In the genomic region with DNA sequence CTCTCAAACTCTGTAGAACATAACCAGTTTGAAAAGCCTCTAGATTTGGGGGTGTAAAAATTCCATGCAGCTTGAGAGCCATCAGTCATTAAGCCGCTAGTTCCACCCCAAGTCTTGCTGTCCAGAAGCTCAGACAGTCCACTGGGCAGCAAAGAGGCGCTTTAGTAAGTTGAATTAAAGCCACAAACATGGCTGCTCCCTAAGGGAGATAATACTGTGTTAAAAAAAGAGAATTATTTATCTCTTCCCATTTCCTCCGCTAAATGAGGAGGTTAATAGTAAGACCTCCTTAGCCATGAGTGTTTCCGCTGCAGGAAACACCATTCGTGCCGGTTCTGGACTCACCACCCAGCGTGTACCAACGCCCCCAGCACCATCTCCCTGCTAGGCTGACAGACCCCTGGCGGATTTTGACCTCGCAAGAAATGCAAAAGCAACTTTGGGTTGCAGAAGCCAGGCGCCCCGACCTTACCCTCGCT, we compare ENCODE assay signal across 8 cellular contexts. TPM values are rescaled to one million over a fixed set of nuclear protein-coding genes. Genes with fewer than 3 reads are reported as not detected.
DNase-seq lines count a peak whose midpoint lies in the region; ATAC-seq and TF ChIP-seq lines count a peak whose summit lies in the region.

No MANE protein-coding gene starts in this region.

- no peak for DNase-seq in activated naive CD4-positive, alpha-beta T cell treated with anti-CD3 and anti-CD28 coated beads, Interleukin-2, amount 10 ng/mL, durations not matched to agents 7 days and 5 days
- DNase-seq in activated naive CD4-positive, alpha-beta T cell treated with Interleukin-2 at 50 U/mL for 16 hours = no peak
- peak; percentile 39 for DNase-seq in HFFc6
- DNase-seq in NCI-H146 (lab: John Stamatoyannopoulos, UW) = peak; percentile 58
- DNase-seq in brain microvascular endothelial cell = peak; percentile 36
- peak; percentile 54 for DNase-seq in kidney tubule cell (ENCODE audit: low spot score)
- no peak for DNase-seq in stimulated activated effector memory CD8-positive, alpha-beta T cell treated with anti-CD3 and anti-CD28 coated beads, Interleukin-12 subunit alpha, Interleukin-12 subunit beta, amount 100 ng/mL, for 72 hours (ENCODE audit: low spot score in 2 of 2)
- DNase-seq in NCI-H1930 (lab: John Stamatoyannopoulos, UW) = no peak

- H3K27ac ChIP-seq in brain microvascular endothelial cell = peak overlapping the region; percentile 60

- H3K36me3 ChIP-seq in brain microvascular endothelial cell (replicated peaks) = no peaks in the 10 kb centered on the region

- TF ChIP-seq CTCF in HFFc6 (IDR thresholded peaks at IDR 0.05) (no peak), brain microvascular endothelial cell (IDR thresholded peaks at IDR 0.05; ENCODE audit: low read depth, low read length, missing control alignments) (no peak)

- CTCF ChIA-PET in activated naive CD4-positive, alpha-beta T cell treated with anti-CD3 and anti-CD28 coated beads, Interleukin-2, amount 10 ng/mL, durations not matched to agents 7 days and 5 days (lab: Charles Lee) = interaction anchor here (0.7 to 5.0 kb wide), 9 partner anchors 9 to 895 kb away, joined by 3 to 105 read pairs (median 3); a partner anchor contains a TSS

- peaks cover 2% of the 10 kb centered on the region for H3K27me3 Mint-ChIP-seq in activated naive CD4-positive, alpha-beta T cell treated with anti-CD3 and anti-CD28 coated beads, Interleukin-2, amount 10 ng/mL, durations not matched to agents 7 days and 5 days
- H3K27me3 Mint-ChIP-seq in HFFc6 (ENCODE audit: insufficient read depth) = no peaks in the 10 kb centered on the region

- in situ Hi-C loops in brain microvascular endothelial cell (cut with HindIII; ENCODE audit: low pct_ligation_motif_present, low sequenced_read_pairs) = no loop called here

- no peaks in the 10 kb centered on the region for H3K9me3 Mint-ChIP-seq in activated naive CD4-positive, alpha-beta T cell treated with anti-CD3 and anti-CD28 coated beads, Interleukin-2, amount 10 ng/mL, durations not matched to agents 7 days and 5 days
- no peaks in the 10 kb centered on the region for H3K9me3 Mint-ChIP-seq in HFFc6
- H3K9me3 Mint-ChIP-seq in stimulated activated effector memory CD8-positive, alpha-beta T cell treated with anti-CD3 and anti-CD28 coated beads, Interleukin-12 subunit alpha, Interleukin-12 subunit beta, amount 100 ng/mL, for 72 hours = no peaks in the 10 kb centered on the region

- H3K27me3 ChIP-seq in brain microvascular endothelial cell (replicated peaks) = no peaks in the 10 kb centered on the region

- peak overlapping the region; percentile 94 for H3K4me3 Mint-ChIP-seq in activated naive CD4-positive, alpha-beta T cell treated with anti-CD3 and anti-CD28 coated beads, Interleukin-2, amount 10 ng/mL, durations not matched to agents 7 days and 5 days
- peak overlapping the region; percentile 98 for H3K4me3 Mint-ChIP-seq in HFFc6
- H3K4me3 Mint-ChIP-seq in stimulated activated effector memory CD8-positive, alpha-beta T cell treated with anti-CD3 and anti-CD28 coated beads, Interleukin-12 subunit alpha, Interleukin-12 subunit beta, amount 100 ng/mL, for 72 hours = peak overlapping the region; percentile 80

- peaks cover 16% of the 10 kb centered on the region for H3K36me3 Mint-ChIP-seq in activated naive CD4-positive, alpha-beta T cell treated with anti-CD3 and anti-CD28 coated beads, Interleukin-2, amount 10 ng/mL, durations not matched to agents 7 days and 5 days
- H3K36me3 Mint-ChIP-seq in HFFc6 (ENCODE audit: low read depth) = no peaks in the 10 kb centered on the region
- H3K36me3 Mint-ChIP-seq in stimulated activated effector memory CD8-positive, alpha-beta T cell treated with anti-CD3 and anti-CD28 coated beads, Interleukin-12 subunit alpha, Interleukin-12 subunit beta, amount 100 ng/mL, for 72 hours = peaks cover 21% of the 10 kb centered on the region

- ATAC-seq in stimulated activated effector memory CD8-positive, alpha-beta T cell treated with anti-CD3 and anti-CD28 coated beads, Interleukin-12 subunit alpha, Interleukin-12 subunit beta, amount 100 ng/mL, for 72 hours = peak; percentile 38

- H3K4me3 ChIP-seq in brain microvascular endothelial cell (ENCODE audit: low read depth, low read length) = peak overlapping the region; percentile 75

- H3K27ac Mint-ChIP-seq in activated naive CD4-positive, alpha-beta T cell treated with anti-CD3 and anti-CD28 coated beads, Interleukin-2, amount 10 ng/mL, durations not matched to agents 7 days and 5 days = peak overlapping the region; percentile 98
- peak overlapping the region; percentile 88 for H3K27ac Mint-ChIP-seq in HFFc6
- peak overlapping the region; percentile 91 for H3K27ac Mint-ChIP-seq in stimulated activated effector memory CD8-positive, alpha-beta T cell treated with anti-CD3 and anti-CD28 coated beads, Interleukin-12 subunit alpha, Interleukin-12 subunit beta, amount 100 ng/mL, for 72 hours

- peaks cover 58% of the 10 kb centered on the region for H3K4me1 Mint-ChIP-seq in activated naive CD4-positive, alpha-beta T cell treated with anti-CD3 and anti-CD28 coated beads, Interleukin-2, amount 10 ng/mL, durations not matched to agents 7 days and 5 days
- H3K4me1 Mint-ChIP-seq in HFFc6 (ENCODE audit: low read depth) = peaks cover 57% of the 10 kb centered on the region
- H3K4me1 Mint-ChIP-seq in stimulated activated effector memory CD8-positive, alpha-beta T cell treated with anti-CD3 and anti-CD28 coated beads, Interleukin-12 subunit alpha, Interleukin-12 subunit beta, amount 100 ng/mL, for 72 hours = peaks cover 36% of the 10 kb centered on the region

RNA-seq across cellular contexts. Expression of a gene that starts 0.5 kb away (rescaled TPM):
- total RNA-seq in HFFc6 (2021; fragmentation: NEBNext Ultra II Directional; extraction: Animal tissue kit (Norgen Biotek cat#: 25700)) = 10 to 100 TPM; 60.7 to 75.5 (median 68.7) TPM

RNA-seq across cellular contexts. Expression of a gene that starts 8.7 kb away (rescaled TPM):
- 10 to 100 TPM; 36.1 to 41.4 (median 40.1) TPM for total RNA-seq in HFFc6 (2021; fragmentation: NEBNext Ultra II Directional; extraction: Animal tissue kit (Norgen Biotek cat#: 25700))

Comparison
In these comparisons a context has a peak if more than half of its experiments do, and no peak if none do; other contexts are left out.
1. DNase-seq: peak in HFFc6 (single experiment), NCI-H146 (single experiment), brain microvascular endothelial cell (single experiment) and kidney tubule cell (single experiment); none in activated naive CD4-positive, alpha-beta T cell treated with anti-CD3 and anti-CD28 coated beads, Interleukin-2, amount 10 ng/mL, durations not matched to agents 7 days and 5 days (single experiment), activated naive CD4-positive, alpha-beta T cell treated with Interleukin-2 at 50 U/mL for 16 hours (single experiment), stimulated activated effector memory CD8-positive, alpha-beta T cell treated with anti-CD3 and anti-CD28 coated beads, Interleukin-12 subunit alpha, Interleukin-12 subunit beta, amount 100 ng/mL, for 72 hours (0 of 2) and NCI-H1930 (0 of 2).
2. Peak in every context shown above with its lines, with median percentiles within 50 percentile points of each other: H3K27ac Mint-ChIP-seq and H3K4me3 Mint-ChIP-seq.